13 cellular contexts compared by ENCODE assay signal in genomic region chr16:23516366-23517137, GRCh38. TPM values are rescaled to one million over a fixed set of nuclear protein-coding genes. Genes with fewer than 3 reads are reported as not detected.
DNase-seq lines count a peak whose midpoint lies in the region; TF ChIP-seq lines count a peak whose summit lies in the region.
"Had no signal": no experiment of that assay in that cellular context is flagged by ENCODE, and none has a peak within 500 bp of the region (broad histone marks: within the 10 kb centered on the region; RNA-seq: fewer than 3 reads in every experiment).

No MANE protein-coding gene starts in this region.

- peak overlapping the region; percentile 37 to 84 (median 69) for H3K4me2 ChIP-seq in BLaER1 treated with 17β-estradiol and CSF1 and Interleukin-3, amounts not matched to agents 10 nM and 100 nM
- no peak overlapping the region for H3K4me2 ChIP-seq in GM23248 (ENCODE audit: unreplicated experiment)
- peak overlapping the region; percentile 68 for H3K4me2 ChIP-seq in OCI-LY7 (ENCODE audit: low read length)

- 0 out of 22 replicates have a peak, but pooled peaks cover 0 to 4% (median 0%) of the 10 kb centered on the region in 11 experiments for H4K20me1 ChIP-seq in BLaER1 treated with 17β-estradiol and CSF1 and Interleukin-3, amounts not matched to agents 10 nM and 100 nM
- H4K20me1 ChIP-seq in GM23248 (ENCODE audit: insufficient read depth) (no peaks in the 10 kb centered on the region), OCI-LY7 (ENCODE audit: insufficient read depth, low read length) (no peaks in the 10 kb centered on the region)

- DNase-seq in GM23248 (peak; percentile 15), OCI-LY7 (ENCODE audit: low spot score) (peak; percentile 95), fibroblast of peridontal ligament (ENCODE audit: extremely low read depth) (peak; percentile 54), NCI-H1092 (lab: John Stamatoyannopoulos, UW) (no peak), glomerular visceral epithelial cell (ENCODE audit: extremely low spot score) (no peak), NCI-H2171 treated with DMSO at 0.1 percent for 48 hours (lab: John Stamatoyannopoulos, UW) (no peak), LoVo (ENCODE audit: low spot score) (no peak)
- DNase-seq: glutamatergic neuron; NCI-H2029; stimulated activated CD4-positive, alpha-beta T cell treated with anti-CD3 and anti-CD28 coated beads, Interleukin-4, amount 100 ng/mL, for 1 hour had no signal

- H3K9me2 ChIP-seq in GM23248 (ENCODE audit: insufficient read depth) (no peaks in the 10 kb centered on the region), OCI-LY7 (ENCODE audit: insufficient read depth, low read length) (no peaks in the 10 kb centered on the region)

- H3K4me3 ChIP-seq in BLaER1 treated with 17β-estradiol and CSF1 and Interleukin-3, amounts not matched to agents 10 nM and 100 nM, result no peak overlapping the region
- H3K4me3 ChIP-seq in GM23248 (no peak overlapping the region), OCI-LY7 (ENCODE audit: low read depth, low read length, poor library complexity, severe bottlenecking) (peak overlapping the region; percentile 39)
- H3K4me3 ChIP-seq: lung had no signal

- peaks cover 0 to 26% (median 14%) of the 10 kb centered on the region in 11 experiments; a peak in 12 of 22 replicates for H3K36me3 ChIP-seq in BLaER1 treated with 17β-estradiol and CSF1 and Interleukin-3, amounts not matched to agents 10 nM and 100 nM
- H3K36me3 ChIP-seq in GM23248 (ENCODE audit: low read depth) (peaks cover 6% of the 10 kb centered on the region), OCI-LY7 (ENCODE audit: insufficient read depth, low read length) (peaks cover 29% of the 10 kb centered on the region)

- H3K79me2 ChIP-seq in GM23248 (ENCODE audit: insufficient read depth) (no peaks in the 10 kb centered on the region), OCI-LY7 (ENCODE audit: insufficient read depth, low read depth, low read length) (no peaks in the 10 kb centered on the region; the same call in 1 of the 2 replicates)
- H3K79me2 ChIP-seq: parathyroid adenoma had no signal

- no peak for TF ChIP-seq CTCF in OCI-LY7 (conservative IDR thresholded peaks at IDR 0.05; ENCODE audit: low read length)

- no peaks in the 10 kb centered on the region for H3F3A ChIP-seq in GM23248 (ENCODE audit: insufficient read depth)

- H3K9ac ChIP-seq in BLaER1 treated with 17β-estradiol and CSF1 and Interleukin-3, amounts not matched to agents 10 nM and 100 nM, result peak overlapping the region in 8 of 11 experiments; percentile 45 to 75 (median 52); a peak in 12 of 22 replicates
- no peak overlapping the region for H3K9ac ChIP-seq in GM23248
- H3K9ac ChIP-seq: parathyroid adenoma had no signal

- no peaks in the 10 kb centered on the region for H3K9me3 ChIP-seq in BLaER1 treated with 17β-estradiol and CSF1 and Interleukin-3, amounts not matched to agents 10 nM and 100 nM (replicated peaks in 1 of 11)
- H3K9me3 ChIP-seq in GM23248 (ENCODE audit: low read depth), result no peaks in the 10 kb centered on the region
- H3K9me3 ChIP-seq in OCI-LY7 (ENCODE audit: low read length), result peaks cover 13% of the 10 kb centered on the region; the same call in 1 of the 2 replicates

- CTCF ChIA-PET in OCI-LY7 (lab: Charles Lee; ENCODE audit: unreplicated experiment), result interaction anchor here (0.9 kb wide), 1 partner anchor 80 kb away, joined by 3 read pairs; no protein-coding TSS in a partner anchor

- POLR2A ChIA-PET in OCI-LY7 (lab: Charles Lee), result interaction anchor here (1.2 to 4.6 kb wide), 2 partner anchors 10 to 38 kb away, joined by 3 to 31 read pairs; no protein-coding TSS in a partner anchor

- WGBS in GM23248 (ENCODE audit: low coverage in 1 of 2, low lambda C conversion rate in 2 of 2, missing lambda C conversion rate in 2 of 2), 2 experiments, result 86 to 94% methylated on average over 4 of the region's 4 CpGs

- H3K27me3 ChIP-seq in BLaER1 treated with 17β-estradiol and CSF1 and Interleukin-3, amounts not matched to agents 10 nM and 100 nM, result no peaks in the 10 kb centered on the region
- H3K27me3 ChIP-seq in GM23248 (replicated peaks; ENCODE audit: insufficient read depth), result no peaks in the 10 kb centered on the region

- intact Hi-C loops in OCI-LY7 (cut with micrococcal nuclease; ENCODE audit: unreplicated experiment), result loop anchor here (10.0 kb wide), 1 partner anchor 348 kb away; no protein-coding TSS in a partner anchor

- no TSS peak for BruUV-seq in OCI-LY7 (replicated peaks; lab: Mats Ljungman, UMichigan)

- peak overlapping the region in 10 of 11 experiments; percentile 28 to 96 (median 80); a peak in 21 of 22 replicates for H3K27ac ChIP-seq in BLaER1 treated with 17β-estradiol and CSF1 and Interleukin-3, amounts not matched to agents 10 nM and 100 nM
- H3K27ac ChIP-seq in GM23248 (no peak overlapping the region), OCI-LY7 (ENCODE audit: low read depth, low read length, poor library complexity, severe bottlenecking) (peak overlapping the region; percentile 100)
- H3K27ac ChIP-seq: parathyroid adenoma had no signal

- H2AFZ ChIP-seq in GM23248 (no peak overlapping the region), OCI-LY7 (ENCODE audit: low read length) (no peak overlapping the region)
- H2AFZ ChIP-seq: parathyroid adenoma had no signal

- H3K4me1 ChIP-seq in BLaER1 treated with 17β-estradiol and CSF1 and Interleukin-3, amounts not matched to agents 10 nM and 100 nM, result peaks cover 52 to 85% (median 70%) of the 10 kb centered on the region in 10 experiments
- H3K4me1 ChIP-seq in GM23248 (ENCODE audit: insufficient read depth), result no peaks in the 10 kb centered on the region
- peaks cover 97% of the 10 kb centered on the region for H3K4me1 ChIP-seq in OCI-LY7 (ENCODE audit: insufficient read depth, low read length, poor library complexity, severe bottlenecking)
- H3K4me1 ChIP-seq: parathyroid adenoma had no signal

- in situ Hi-C loops in GM23248 (cut with MboI), result no loop called here

RNA-seq across cellular contexts. Expression of gene GGA2, which starts 6.3 kb away (rescaled TPM):
- 9.6 and 13.0 TPM in 2 replicates for total RNA-seq in GM23248 (2014; rRNA removed; shearing (Covaris generic))
- polyA plus RNA-seq in GM23248 (2016; fragmentation: Nextera tagmentation; extraction: Ambion mirVana), result 16.0 and 17.7 TPM in 2 replicates
- total RNA-seq in OCI-LY7 (2014; rRNA removed; shearing (Covaris generic)), result 213 and 256 TPM in 2 replicates
- total RNA-seq in OCI-LY7 (2022), result 580 and 590 TPM in 2 replicates

RNA-seq across cellular contexts. Expression of gene EARS2, which starts 40.6 kb away (rescaled TPM):
- total RNA-seq in GM23248 (2014; rRNA removed; shearing (Covaris generic)), result 23.4 and 27.1 TPM in 2 replicates
- 15.3 and 15.6 TPM in 2 replicates for polyA plus RNA-seq in GM23248 (2016; fragmentation: Nextera tagmentation; extraction: Ambion mirVana)
- 32.3 and 42.1 TPM in 2 replicates for total RNA-seq in OCI-LY7 (2014; rRNA removed; shearing (Covaris generic))
- 27.8 and 38.5 TPM in 2 replicates for total RNA-seq in OCI-LY7 (2022)

RNA-seq across cellular contexts. Expression of gene UBFD1, which starts 41.0 kb away (rescaled TPM):
- total RNA-seq in GM23248 (2014; rRNA removed; shearing (Covaris generic)), result 129 and 160 TPM in 2 replicates
- polyA plus RNA-seq in GM23248 (2016; fragmentation: Nextera tagmentation; extraction: Ambion mirVana), result 47.7 and 50.2 TPM in 2 replicates
- total RNA-seq in OCI-LY7 (2014; rRNA removed; shearing (Covaris generic)), result 39.1 and 42.4 TPM in 2 replicates
- total RNA-seq in OCI-LY7 (2022), result 62.8 and 67.1 TPM in 2 replicates

Comparison
In these comparisons a context has a peak if more than half of its experiments do, and no peak if none do; other contexts are left out.
1. DNase-seq: peak in GM23248 (single experiment), OCI-LY7 (single experiment) and fibroblast of peridontal ligament (single experiment); none in NCI-H1092 (single experiment), glomerular visceral epithelial cell (single experiment), NCI-H2171 treated with DMSO at 0.1 percent for 48 hours (single experiment) and LoVo (single experiment).
2. RNA of gene GGA2, which starts 6.3 kb away (total RNA-seq): 213 to 590 TPM in OCI-LY7; 9.6 to 13.0 TPM in GM23248; every median in the first group is over 10 times any median in the second.